Comparison of ENCODE assay signal across 13 cellular contexts in genomic region chr1:175197536-175197935, GRCh38. TPM values are rescaled to one million over a fixed set of nuclear protein-coding genes. Genes with fewer than 3 reads are reported as not detected.
DNase-seq lines count a peak whose midpoint lies in the region; ATAC-seq and TF ChIP-seq lines count a peak whose summit lies in the region.
"Had no signal": no experiment of that assay in that cellular context is flagged by ENCODE, and none has a peak within 500 bp of the region (broad histone marks: within the 10 kb centered on the region; RNA-seq: fewer than 3 reads in every experiment).

No MANE protein-coding gene starts in this region.

- H3K4me1 Mint-ChIP-seq in MCF 10A (ENCODE audit: insufficient read depth, unreplicated experiment): peaks cover 31% of the 10 kb centered on the region
- peaks cover 11 to 47% (median 19%) of the 10 kb centered on the region in 7 donors for H3K4me1 Mint-ChIP-seq in naive thymus-derived CD4-positive, alpha-beta T cell

- H3K36me3 ChIP-seq in naive thymus-derived CD4-positive, alpha-beta T cell (ENCODE audit: control insufficient read depth in 2 of 3, insufficient read depth in 3 of 3, low read length in 3 of 3): no peaks in the 10 kb centered on the region

- TF ChIP-seq CTCF in NB4 (IDR thresholded peaks at IDR 0.05; ENCODE audit: low read depth, low read length): no peak
- no peak for TF ChIP-seq CTCF in MCF 10A (IDR thresholded peaks at IDR 0.05; ENCODE audit: unreplicated experiment)

- peaks cover 3 to 8% of the 10 kb centered on the region in 2 donors for H3K4me1 ChIP-seq in naive thymus-derived CD4-positive, alpha-beta T cell (ENCODE audit: control insufficient read depth in 2 of 2, insufficient read depth in 2 of 2, low read length in 2 of 2)

- no peaks in the 10 kb centered on the region for H3K9me3 ChIP-seq in naive thymus-derived CD4-positive, alpha-beta T cell (ENCODE audit: control insufficient read depth in 2 of 3, low read length in 3 of 3)

- ATAC-seq in GM18907 (IDR thresholded peaks at IDR 0.05; ENCODE audit: unreplicated experiment): peak; percentile 31
- peak; percentile 30 for ATAC-seq in naive thymus-derived CD4-positive, alpha-beta T cell
- no peak for ATAC-seq in HG02973 (IDR thresholded peaks at IDR 0.05; ENCODE audit: unreplicated experiment)
- no peak for ATAC-seq in GM18870 (IDR thresholded peaks at IDR 0.05; ENCODE audit: unreplicated experiment)
- ATAC-seq in HG02938 (IDR thresholded peaks at IDR 0.05; ENCODE audit: unreplicated experiment): no peak
- ATAC-seq: SK-N-SH treated with all-trans-retinoic acid at 6 μM for 48 hours had no signal

- intact Hi-C loops in MCF 10A (cut with micrococcal nuclease): loop anchor here (1.0 kb wide), 1 partner anchor 168 kb away; no protein-coding TSS in a partner anchor
- intact Hi-C loops in naive thymus-derived CD4-positive, alpha-beta T cell (cut with micrococcal nuclease): loop anchor here in 1 of 2 donors (10.0 kb wide), 1 partner anchor 233 kb away; no protein-coding TSS in a partner anchor

- POLR2A ChIA-PET in MCF 10A (lab: Yijun Ruan, JAX): interaction anchor here (0.6 to 3.1 kb wide), 6 partner anchors 8 to 837 kb away, joined by 3 to 20 read pairs (median 6); partner anchors contain the start of gene MRPS14
- POLR2A ChIA-PET in naive thymus-derived CD4-positive, alpha-beta T cell (lab: Charles Lee): interaction anchor here (0.6 to 2.3 kb wide), 3 partner anchors 9 to 193 kb away, joined by 3 to 6 read pairs (median 4); no protein-coding TSS in a partner anchor

- no peak for TF ChIP-seq POLR2A in NB4 (IDR thresholded peaks at IDR 0.05; ENCODE audit: extremely low read depth, insufficient read length)

- no peaks in the 10 kb centered on the region for H3K36me3 Mint-ChIP-seq in MCF 10A (ENCODE audit: insufficient read depth, unreplicated experiment)
- no peaks in the 10 kb centered on the region for H3K36me3 Mint-ChIP-seq in naive thymus-derived CD4-positive, alpha-beta T cell

- H3K4me3 Mint-ChIP-seq in MCF 10A (ENCODE audit: unreplicated experiment): no peak overlapping the region
- H3K4me3 Mint-ChIP-seq in naive thymus-derived CD4-positive, alpha-beta T cell: peak overlapping the region in 1 of 10 donors; percentile 32

- H3K27ac Mint-ChIP-seq in MCF 10A (ENCODE audit: low read depth, unreplicated experiment): peak overlapping the region; percentile 57
- peak overlapping the region in 4 of 9 donors; percentile 2 to 23 (median 8) for H3K27ac Mint-ChIP-seq in naive thymus-derived CD4-positive, alpha-beta T cell

- no peaks in the 10 kb centered on the region for H3K27me3 ChIP-seq in naive thymus-derived CD4-positive, alpha-beta T cell (ENCODE audit: control insufficient read depth in 2 of 2, insufficient read depth in 2 of 2, low read length in 2 of 2)

- no peaks in the 10 kb centered on the region for H3K27me3 Mint-ChIP-seq in MCF 10A (ENCODE audit: insufficient read depth, unreplicated experiment)
- H3K27me3 Mint-ChIP-seq in naive thymus-derived CD4-positive, alpha-beta T cell: peaks cover 0 to 7% (median 0%) of the 10 kb centered on the region in 5 donors

- peak; percentile 42 for DNase-seq in NB4 (ENCODE audit: low read depth)
- DNase-seq in MCF 10A (ENCODE audit: unreplicated experiment): peak; percentile 97
- no peak for DNase-seq in naive thymus-derived CD4-positive, alpha-beta T cell
- no peak for DNase-seq in NCI-H2196 (lab: John Stamatoyannopoulos, UW; ENCODE audit: unreplicated experiment)
- DNase-seq: activated effector memory CD4-positive, alpha-beta T cell treated with anti-CD3 and anti-CD28 coated beads, Interleukin-2, amount 50 U/mL, for 16 hours; effector CD8-positive, alpha-beta T cell; GF-D8; NCI-H2029 treated with DMSO at 0.1 percent for 48 hours had no signal

- H3K27ac ChIP-seq in naive thymus-derived CD4-positive, alpha-beta T cell (ENCODE audit: low read depth, low read length): no peak overlapping the region

- H3K4me3 ChIP-seq in NB4 (ENCODE audit: low read depth, low read length): no peak overlapping the region
- no peak overlapping the region for H3K4me3 ChIP-seq in naive thymus-derived CD4-positive, alpha-beta T cell (ENCODE audit: low read length)

- no TSS peak for BruUV-seq in MCF 10A (replicated peaks; lab: Mats Ljungman, UMichigan)

- CTCF ChIA-PET in MCF 10A (lab: Yijun Ruan, JAX): interaction anchor here (0.7 to 4.6 kb wide), 7 partner anchors 25 to 1233 kb away, joined by 3 to 23 read pairs (median 4); no protein-coding TSS in a partner anchor
- CTCF ChIA-PET in naive thymus-derived CD4-positive, alpha-beta T cell (lab: Charles Lee): interaction anchor here (0.7 kb wide), 1 partner anchor 179 kb away, joined by 3 read pairs; no protein-coding TSS in a partner anchor

- H3K9me3 Mint-ChIP-seq in MCF 10A (ENCODE audit: unreplicated experiment): no peaks in the 10 kb centered on the region
- H3K9me3 Mint-ChIP-seq in naive thymus-derived CD4-positive, alpha-beta T cell: no peaks in the 10 kb centered on the region

RNA-seq across cellular contexts. Expression of gene KIAA0040, which starts 5.0 kb away (rescaled TPM):
- total RNA-seq in MCF 10A (2022): 26.7 and 27.7 TPM in 2 replicates
- total RNA-seq in naive thymus-derived CD4-positive, alpha-beta T cell: 10 to 100 TPM; 21.7 to 88.1 (median 27.0) TPM
- 10 to 100 TPM; 31.7 to 33.0 TPM for polyA plus RNA-seq in naive thymus-derived CD4-positive, alpha-beta T cell

Comparison
In these comparisons a context has a peak if more than half of its experiments do, and no peak if none do; other contexts are left out.
1. ATAC-seq: peak in GM18907 (single experiment) and naive thymus-derived CD4-positive, alpha-beta T cell (single experiment); none in HG02973 (single experiment), GM18870 (single experiment) and HG02938 (single experiment).
2. DNase-seq: peak in NB4 (single experiment) and MCF 10A (single experiment); none in naive thymus-derived CD4-positive, alpha-beta T cell (0 of 9) and NCI-H2196 (single experiment).